ENCODE assay signal across 8 cellular contexts in genomic region chr2:130336877-130337734, GRCh38. TPM values are rescaled to one million over a fixed set of nuclear protein-coding genes. Genes with fewer than 3 reads are reported as not detected.
DNase-seq lines count a peak whose midpoint lies in the region; ATAC-seq and TF ChIP-seq lines count a peak whose summit lies in the region.

No MANE protein-coding gene starts in this region.

- H3K9me3 ChIP-seq in RWPE2 (ENCODE audit: severe bottlenecking), result no peaks in the 10 kb centered on the region
- no peaks in the 10 kb centered on the region for H3K9me3 ChIP-seq in heart right ventricle

- 13 to 22% methylated on average over 29 of the region's 29 CpGs for WGBS in heart right ventricle, 2 donors

- intact Hi-C loops in heart right ventricle (cut with DNase I), result loop anchor here in 4 of 10 donors (5.0 to 10.0 kb wide), 4 partner anchors 152 to 182 kb away; partner anchors contain the start of genes MZT2B (in 3 of the 4) and SMPD4 (in 3 of the 4)

- H3K4me3 ChIP-seq in RWPE2 (ENCODE audit: severe bottlenecking), result peak overlapping the region; percentile 39
- peak overlapping the region in 7 of 10 donors; percentile 14 to 34 (median 28) for H3K4me3 ChIP-seq in heart right ventricle

- H3K27ac ChIP-seq in RWPE2 (ENCODE audit: poor library complexity, severe bottlenecking) (peak overlapping the region; percentile 12), heart right ventricle (peak overlapping the region in 5 of 10 donors; percentile 12 to 50 (median 31))

- H3K4me1 ChIP-seq in RWPE2 (ENCODE audit: insufficient read depth, poor library complexity, severe bottlenecking) (peaks cover 7% of the 10 kb centered on the region), heart right ventricle (peaks cover 0 to 27% (median 8%) of the 10 kb centered on the region in 9 donors)

- H3K36me3 ChIP-seq in RWPE2 (ENCODE audit: low read depth) (peaks cover 4% of the 10 kb centered on the region; the same call in 1 of the 2 replicates), heart right ventricle (peaks cover 0 to 33% (median 0%) of the 10 kb centered on the region in 9 donors)

- peak; percentile 39 for DNase-seq in CD1c-positive myeloid dendritic cell (ENCODE audit: extremely low spot score)
- DNase-seq in HS-27A (ENCODE audit: low read depth), result peak; percentile 91
- DNase-seq in RWPE2 (ENCODE audit: low spot score), result peak; percentile 79
- peak; percentile 53 for DNase-seq in amniotic stem cell (lab: John Stamatoyannopoulos, UW)
- peak; percentile 67 to 79 for DNase-seq in heart right ventricle
- DNase-seq in pons (ENCODE audit: low spot score), result peak; percentile 24

- no peak for TF ChIP-seq CTCF in RWPE2 (IDR thresholded peaks at IDR 0.05; ENCODE audit: poor library complexity, severe bottlenecking)
- no peak for TF ChIP-seq CTCF in heart right ventricle (IDR thresholded peaks at IDR 0.05)

- ATAC-seq in RWPE2 (ENCODE audit: low read depth) (peak; percentile 71), heart right ventricle (peak in 7 of 8 donors; percentile 59 to 83 (median 69)), HG03135 (IDR thresholded peaks at IDR 0.05; ENCODE audit: unreplicated experiment) (no peak), HG03565 (IDR thresholded peaks at IDR 0.05; ENCODE audit: unreplicated experiment) (no peak)

- no peaks in the 10 kb centered on the region for H3K27me3 ChIP-seq in RWPE2 (ENCODE audit: insufficient read depth, poor library complexity, severe bottlenecking)
- H3K27me3 ChIP-seq in heart right ventricle, result peaks cover 0 to 5% (median 2%) of the 10 kb centered on the region in 7 donors

RNA-seq across cellular contexts. Expression of gene IMP4, which starts 5.6 kb away (rescaled TPM):
- total RNA-seq in heart right ventricle, result 10 to 100 TPM; 50.6 to 82.0 (median 61.6) TPM
- polyA plus RNA-seq in heart right ventricle, result 100 to 1,000 TPM in 1 of 2 donors, 10 to 100 TPM in 1; 82.3 to 190 TPM

RNA-seq across cellular contexts. Expression of gene PTPN18, which starts 18.8 kb away (rescaled TPM):
- total RNA-seq in heart right ventricle, result 10 to 100 TPM in 7 of 10 donors, 1 to 10 TPM in 3; 7.8 to 24.3 (median 11.2) TPM
- 10 to 100 TPM; 17.3 to 35.0 TPM for polyA plus RNA-seq in heart right ventricle

Comparison
In these comparisons a context has a peak if more than half of its experiments do, and no peak if none do; other contexts are left out.
1. DNase-seq: peak in every context shown above with its lines; median percentile 91 in HS-27A; 79 in RWPE2; 73 in heart right ventricle; 53 in amniotic stem cell; 39 in CD1c-positive myeloid dendritic cell; 24 in pons.
2. ATAC-seq: peak in RWPE2 (single experiment) and heart right ventricle (7 of 8); none in HG03135 (single experiment) and HG03565 (single experiment).